Comparison of ENCODE assay signal across 20 cellular contexts in the genomic region with DNA sequence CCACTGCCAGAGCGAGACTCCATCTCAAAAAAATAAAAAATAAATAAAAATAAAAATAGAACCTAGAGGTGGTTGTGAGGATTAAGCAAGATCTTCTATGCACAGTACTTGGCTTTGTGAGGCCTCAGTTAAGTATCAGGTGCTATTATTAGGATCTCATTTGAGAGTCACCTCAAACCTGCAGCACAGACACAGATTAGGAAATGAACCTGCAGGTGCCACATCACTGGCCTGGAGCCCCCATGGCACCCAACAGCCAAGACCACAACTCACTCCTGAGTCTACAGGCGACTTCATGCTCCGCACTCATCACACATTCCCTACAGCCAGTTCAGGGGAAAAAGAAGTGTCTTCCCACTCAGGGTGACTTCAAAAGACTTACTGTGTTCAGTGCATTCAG.
DNase-seq lines count a peak whose midpoint lies in the region; ATAC-seq, FAIRE-seq and TF ChIP-seq lines count a peak whose summit lies in the region.
"Had no signal": no experiment of that assay in that cellular context is flagged by ENCODE, and none has a peak within 500 bp of the region (broad histone marks: within the 10 kb centered on the region; RNA-seq: fewer than 3 reads in every experiment).

No MANE protein-coding gene starts in this region.

- H3K4me1 Mint-ChIP-seq in naive B cell (peaks cover 37 to 66% (median 61%) of the 10 kb centered on the region in 3 donors), Caco-2 (ENCODE audit: low read depth, unreplicated experiment) (no peaks in the 10 kb centered on the region)

- H3K36me3 ChIP-seq in DOHH2 (ENCODE audit: control insufficient read depth, low read length) = peaks cover 41% of the 10 kb centered on the region
- H3K36me3 ChIP-seq in RWPE2 (ENCODE audit: low read depth) = peaks cover 32% of the 10 kb centered on the region
- no peaks in the 10 kb centered on the region; the same call in 1 of the 2 replicates for H3K36me3 ChIP-seq in Caco-2 (ENCODE audit: control insufficient read depth, insufficient read depth, low read length)
- H3K36me3 ChIP-seq: colonic mucosa had no signal

- peak overlapping the region; percentile 47 for H3K4me3 ChIP-seq in DOHH2 (ENCODE audit: low read length)
- H3K4me3 ChIP-seq in RWPE2 (ENCODE audit: severe bottlenecking) = no peak overlapping the region
- no peak overlapping the region for H3K4me3 ChIP-seq in Caco-2 (ENCODE audit: low read depth, low read length)
- H3K4me3 ChIP-seq: adrenal gland, colonic mucosa, right lobe of liver, upper lobe of left lung had no signal

- DNase-seq in GM19239 (ENCODE audit: insufficient read length, low spot score) (no peak), RWPE2 (ENCODE audit: low spot score) (no peak), naive B cell (no peak), Caco-2 (no peak)
- DNase-seq: activated CD8-positive, alpha-beta T cell treated with anti-CD3 and anti-CD28 coated beads, Interleukin-2, amount 10 ng/mL, durations not matched to agents 7 days and 5 days; activated gamma-delta T cell treated with Interleukin-2 at 50 U/mL for 16 hours; adrenal gland; brain microvascular endothelial cell; colonic mucosa; mesendoderm; NCI-H1105; NCI-H2107; NCI-H510A treated with DMSO at 0.1 percent for 48 hours; right lobe of liver; upper lobe of left lung had no signal

- H3K27ac ChIP-seq in DOHH2 (ENCODE audit: low read depth, low read length) (peak overlapping the region; percentile 89), RWPE2 (ENCODE audit: poor library complexity, severe bottlenecking) (peak overlapping the region; percentile 32)
- H3K27ac ChIP-seq: adrenal gland, brain microvascular endothelial cell, C4-2B, colonic mucosa, right lobe of liver, upper lobe of left lung had no signal

- H3K9me3 Mint-ChIP-seq in naive B cell = peaks cover 0 to 1% (median 0%) of the 10 kb centered on the region in 7 donors
- H3K9me3 Mint-ChIP-seq in Caco-2 (ENCODE audit: unreplicated experiment) = no peaks in the 10 kb centered on the region

- no peak for ATAC-seq in RWPE2 (ENCODE audit: low read depth)
- no peak for ATAC-seq in naive B cell (ENCODE audit: low read depth in 2 of 2)
- no peak for ATAC-seq in HG03342 (IDR thresholded peaks at IDR 0.05; ENCODE audit: unreplicated experiment)
- ATAC-seq in HG03457 (IDR thresholded peaks at IDR 0.05; ENCODE audit: unreplicated experiment) = no peak
- ATAC-seq: activated CD4-positive, CD25-positive, alpha-beta regulatory T cell treated with anti-CD3 and anti-CD28 coated beads, Interleukin-2, amount 50 U/mL, for 24 hours; activated CD8-positive, alpha-beta T cell treated with anti-CD3 and anti-CD28 coated beads, Interleukin-2, amount 10 ng/mL, durations not matched to agents 7 days and 5 days; right lobe of liver had no signal

- intact Hi-C loops in Caco-2 (cut with micrococcal nuclease; ENCODE audit: unreplicated experiment) = no loop called here

- H3K4me3 Mint-ChIP-seq in naive B cell (peak overlapping the region in 4 of 8 donors; percentile 19 to 85 (median 52)), Caco-2 (ENCODE audit: unreplicated experiment) (no peak overlapping the region)
- H3K4me3 Mint-ChIP-seq: activated CD8-positive, alpha-beta T cell treated with anti-CD3 and anti-CD28 coated beads, Interleukin-2, amount 10 ng/mL, durations not matched to agents 7 days and 5 days had no signal

- BruUV-seq in Caco-2 (replicated peaks; lab: Mats Ljungman, UMichigan) = no TSS peak

- H3K79me2 ChIP-seq in DOHH2 (ENCODE audit: control insufficient read depth, low read length) = peaks cover 23% of the 10 kb centered on the region

- peak; percentile 68 for FAIRE-seq in GM19239 (lab: Jason Lieb, UNC)

- H3K9me2 ChIP-seq in DOHH2 (replicated peaks; ENCODE audit: control insufficient read depth, low read length) = no peaks in the 10 kb centered on the region

- peak overlapping the region; percentile 85 to 98 (median 94) for H3K27ac Mint-ChIP-seq in naive B cell
- no peak overlapping the region for H3K27ac Mint-ChIP-seq in Caco-2 (ENCODE audit: unreplicated experiment)
- H3K27ac Mint-ChIP-seq: activated CD8-positive, alpha-beta T cell treated with anti-CD3 and anti-CD28 coated beads, Interleukin-2, amount 10 ng/mL, durations not matched to agents 7 days and 5 days had no signal

- H3K9me3 ChIP-seq in DOHH2 (ENCODE audit: control insufficient read depth, insufficient read depth, low read length) = no peaks in the 10 kb centered on the region
- H3K9me3 ChIP-seq in RWPE2 (ENCODE audit: severe bottlenecking) = peaks cover 3% of the 10 kb centered on the region
- no peaks in the 10 kb centered on the region for H3K9me3 ChIP-seq in Caco-2
- H3K9me3 ChIP-seq: adrenal gland, colonic mucosa, right lobe of liver, upper lobe of left lung had no signal

- H3K27me3 ChIP-seq in DOHH2 (ENCODE audit: control insufficient read depth, low read length) = no peaks in the 10 kb centered on the region
- H3K27me3 ChIP-seq in RWPE2 (ENCODE audit: insufficient read depth, poor library complexity, severe bottlenecking) = no peaks in the 10 kb centered on the region
- no peaks in the 10 kb centered on the region for H3K27me3 ChIP-seq in Caco-2 (replicated peaks; ENCODE audit: control insufficient read depth, insufficient read depth, low read length)
- H3K27me3 ChIP-seq: adrenal gland, brain microvascular endothelial cell, colonic mucosa, right lobe of liver, upper lobe of left lung had no signal

- H3K27me3 Mint-ChIP-seq in naive B cell (no peaks in the 10 kb centered on the region), Caco-2 (ENCODE audit: insufficient read depth, unreplicated experiment) (no peaks in the 10 kb centered on the region)

- CTCF ChIA-PET in Caco-2 (lab: Charles Lee) = no interaction called here

- H3K4me1 ChIP-seq in DOHH2 (ENCODE audit: control insufficient read depth, low read length) (peaks cover 76% of the 10 kb centered on the region), RWPE2 (ENCODE audit: insufficient read depth, poor library complexity, severe bottlenecking) (peaks cover 14% of the 10 kb centered on the region), Caco-2 (peaks cover 3% of the 10 kb centered on the region; the same call in 1 of the 2 replicates)
- H3K4me1 ChIP-seq: colonic mucosa had no signal

- TF ChIP-seq CTCF in DOHH2 (IDR thresholded peaks at IDR 0.05; ENCODE audit: low read depth, low read length, poor library complexity, severe bottlenecking) = no peak
- TF ChIP-seq CTCF in RWPE2 (IDR thresholded peaks at IDR 0.05; ENCODE audit: poor library complexity, severe bottlenecking) = no peak
- no peak for TF ChIP-seq CTCF in Caco-2 (IDR thresholded peaks at IDR 0.05; ENCODE audit: insufficient read depth in 1 of 2, low read depth in 1 of 2, low read length in 1 of 2, severe bottlenecking in 1 of 2, unreplicated experiment in 1 of 2)

- H4K20me1 ChIP-seq in DOHH2 (ENCODE audit: control insufficient read depth, insufficient read depth, low read depth, low read length) = no peaks in the 10 kb centered on the region

- H3K36me3 Mint-ChIP-seq in naive B cell = peaks cover 0 to 9% of the 10 kb centered on the region in 2 donors
- H3K36me3 Mint-ChIP-seq in Caco-2 (ENCODE audit: insufficient read depth, unreplicated experiment) = peaks cover 49% of the 10 kb centered on the region

- H3K4me2 ChIP-seq in DOHH2 (ENCODE audit: low read length) = peak overlapping the region; percentile 70

- POLR2A ChIA-PET in Caco-2 (lab: Charles Lee) = no interaction called here

- peaks cover 57% of the 10 kb centered on the region for H3F3A ChIP-seq in DOHH2 (ENCODE audit: control insufficient read depth, insufficient read depth)
